1 cellular context compared by ENCODE assay signal in the genomic region with DNA sequence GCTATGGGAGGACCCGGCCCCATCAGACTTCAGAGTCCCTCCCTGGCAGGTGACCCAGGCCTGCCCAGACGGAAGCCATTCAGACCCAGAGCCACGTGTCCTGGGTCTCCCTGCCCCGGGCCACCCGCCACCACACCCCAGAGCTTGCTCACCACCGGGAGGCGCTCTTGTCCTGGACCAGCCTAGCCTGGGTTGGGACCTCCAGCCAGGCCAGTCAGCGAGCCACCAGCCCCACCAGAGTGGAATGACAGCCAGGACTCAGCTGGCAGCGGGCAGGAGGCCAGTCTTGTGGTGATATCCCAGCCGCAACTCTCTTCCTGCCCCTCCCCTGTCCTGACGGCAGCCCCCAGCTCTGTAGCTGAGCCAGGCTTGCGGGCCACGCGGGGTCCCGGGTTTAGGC.
TF ChIP-seq lines count a peak whose summit lies in the region.

No MANE protein-coding gene starts in this region.

TF ChIP-seq in HepG2, 621 proteins besides CTCF, POLR2A, EP300 and RAD21 (continued from another document):
- TF ChIP-seq ZNF687 (CRISPR knock-in tag; IDR thresholded peaks at IDR 0.05), result peak; percentile 47
